16 cellular contexts compared by ENCODE assay signal in genomic region chr5:15694694-15695093, GRCh38.
DNase-seq lines count a peak whose midpoint lies in the region; ATAC-seq and TF ChIP-seq lines count a peak whose summit lies in the region.
"Had no signal": no experiment of that assay in that cellular context is flagged by ENCODE, and none has a peak within 500 bp of the region (broad histone marks: within the 10 kb centered on the region; RNA-seq: fewer than 3 reads in every experiment).

No MANE protein-coding gene starts in this region.

- H3K18ac ChIP-seq in IMR-90 (ENCODE audit: low read depth, low read length) (peak overlapping the region; percentile 80; the same call in 1 of the 2 replicates), mesendoderm (ENCODE audit: low read length) (peak overlapping the region; percentile 56), neuronal stem cell (ENCODE audit: low read length) (no peak overlapping the region)

- ATAC-seq in IMR-90 (ENCODE audit: low read depth) (peak; percentile 63), HG02840 (IDR thresholded peaks at IDR 0.05; ENCODE audit: low FRiP score, unreplicated experiment) (no peak), GM19035 (IDR thresholded peaks at IDR 0.05; ENCODE audit: unreplicated experiment) (no peak)
- ATAC-seq: activated CD8-positive, alpha-beta T cell treated with anti-CD3 and anti-CD28 coated beads, Interleukin-2, amount 10 ng/mL, durations not matched to agents 7 days and 5 days; pancreas had no signal

- TF ChIP-seq RAD21 in IMR-90 (IDR thresholded peaks at IDR 0.05; ENCODE audit: low read length): no peak

- intact Hi-C loops in IMR-90 (cut with micrococcal nuclease): no loop called here

- H3K9me3 ChIP-seq in IMR-90 (ENCODE audit: control insufficient read depth, insufficient read depth, low read length) (no peaks in the 10 kb centered on the region), subcutaneous abdominal adipose tissue (ENCODE audit: control insufficient read depth in 5 of 5, low read length in 5 of 5) (no peaks in the 10 kb centered on the region), neuronal stem cell (replicated peaks in 1 of 2; ENCODE audit: control insufficient read depth in 2 of 2, insufficient read depth in 1 of 2, low read depth in 1 of 2, low read length in 2 of 2) (peaks cover 0 to 3% of the 10 kb centered on the region in 2 donors), Peyer's patch (no peaks in the 10 kb centered on the region)
- H3K9me3 ChIP-seq: pancreas had no signal

- DNase-seq in IMR-90 (peak; percentile 47), epidermal melanocyte (ENCODE audit: insufficient read length, low spot score) (peak; percentile 27), mesendoderm (no peak), neuronal stem cell (ENCODE audit: low spot score) (no peak), Peyer's patch (no peak)
- DNase-seq: activated CD8-positive, alpha-beta T cell treated with anti-CD3 and anti-CD28 coated beads, Interleukin-2, amount 10 ng/mL, durations not matched to agents 7 days and 5 days; activated naive CD4-positive, alpha-beta T cell; KG1; kidney; NCI-H187; NCI-H748 treated with DMSO at 0.1 percent for 48 hours; pancreas had no signal

- H2BK5ac ChIP-seq in IMR-90 (ENCODE audit: low read depth, low read length, poor library complexity, severe bottlenecking) (peak overlapping the region; percentile 25), mesendoderm (ENCODE audit: low read length) (no peak overlapping the region), neuronal stem cell (ENCODE audit: low read length) (no peak overlapping the region)

- H3K9ac ChIP-seq in IMR-90 (ENCODE audit: low read depth, low read length) (peak overlapping the region; percentile 4; the same call in 1 of the 2 replicates), mesendoderm (ENCODE audit: low read length) (no peak overlapping the region), subcutaneous abdominal adipose tissue (ENCODE audit: low read length in 5 of 5) (no peak overlapping the region), neuronal stem cell (ENCODE audit: low read depth, low read length, poor library complexity) (no peak overlapping the region)

- TF ChIP-seq POLR2A in IMR-90 (IDR thresholded peaks at IDR 0.05; ENCODE audit: low read depth, low read length): no peak
- TF ChIP-seq POLR2A in Peyer's patch (IDR thresholded peaks at IDR 0.05): no peak

- H3K14ac ChIP-seq in IMR-90 (replicated peaks; ENCODE audit: low read depth, low read length) (peak overlapping the region; percentile 74), neuronal stem cell (ENCODE audit: low read length) (no peak overlapping the region)

- no peak overlapping the region; the same call in 1 of the 2 replicates for H3K27ac ChIP-seq in IMR-90 (ENCODE audit: insufficient read depth, low read length)
- no peak overlapping the region for H3K27ac ChIP-seq in mesendoderm (ENCODE audit: low read depth, low read length)
- H3K27ac ChIP-seq in subcutaneous abdominal adipose tissue (ENCODE audit: low read depth, low read length): peak overlapping the region; percentile 3
- no peak overlapping the region for H3K27ac ChIP-seq in neuronal stem cell (replicated peaks; ENCODE audit: low read length)
- H3K27ac ChIP-seq in Peyer's patch: no peak overlapping the region
- H3K27ac ChIP-seq: C4-2B had no signal

- WGBS in IMR-90 (ENCODE audit: extremely low coverage in 2 of 2, insufficient read length in 1 of 2), 2 experiments: no CpG with 5 or more reads among the region's 2 CpGs
- WGBS in mesendoderm (ENCODE audit: extremely low coverage, insufficient coverage, low lambda C conversion rate): no CpG with 5 or more reads among the region's 2 CpGs
- no CpG with 5 or more reads among the region's 2 CpGs for WGBS in neuronal stem cell (ENCODE audit: extremely low coverage in 2 of 2, insufficient read length in 2 of 2, insufficient replicate concordance in 1 of 2), 2 donors

- CTCF ChIA-PET in IMR-90 (lab: Yijun Ruan, JAX): interaction anchor here (0.6 to 1.6 kb wide), 2 partner anchors 11 to 231 kb away, joined by 3 to 6 read pairs; no protein-coding TSS in a partner anchor

- H2AK9ac ChIP-seq in IMR-90 (replicated peaks; ENCODE audit: low read depth, low read length, poor library complexity): no peak overlapping the region

- H4K20me1 ChIP-seq in IMR-90 (ENCODE audit: insufficient read depth, low read length): no peaks in the 10 kb centered on the region

- no peak overlapping the region for H2AK5ac ChIP-seq in IMR-90 (ENCODE audit: low read depth, low read length)
- no peak overlapping the region for H2AK5ac ChIP-seq in mesendoderm (ENCODE audit: low read length)
- H2AK5ac ChIP-seq in neuronal stem cell (ENCODE audit: low read depth, low read length): no peak overlapping the region

- dilution Hi-C loops in IMR-90 (cut with HindIII; ENCODE audit: low sequenced_read_pairs, unreplicated experiment): no loop called here

- peak overlapping the region; percentile 94 for H4K5ac ChIP-seq in IMR-90 (ENCODE audit: low read depth, low read length)
- H4K5ac ChIP-seq in mesendoderm (ENCODE audit: low read length): no peak overlapping the region

- H2BK120ac ChIP-seq in IMR-90 (ENCODE audit: low read depth, low read length): peak overlapping the region; percentile 77; the same call in 1 of the 2 replicates
- H2BK120ac ChIP-seq in mesendoderm (ENCODE audit: low read depth, low read length): no peak overlapping the region
- no peak overlapping the region for H2BK120ac ChIP-seq in neuronal stem cell (ENCODE audit: low read depth, low read length)

- H3K4me1 ChIP-seq in IMR-90 (ENCODE audit: control insufficient read depth, insufficient read depth, low read length) (peaks cover 13% of the 10 kb centered on the region), mesendoderm (ENCODE audit: control insufficient read depth, low read depth, low read length) (peaks cover 12% of the 10 kb centered on the region), subcutaneous abdominal adipose tissue (ENCODE audit: control insufficient read depth in 5 of 5, insufficient read depth in 5 of 5, low read length in 5 of 5) (peaks cover 0 to 41% (median 18%) of the 10 kb centered on the region in 5 donors), neuronal stem cell (ENCODE audit: control insufficient read depth in 2 of 2, insufficient read depth in 1 of 2, low read depth in 1 of 2, low read length in 2 of 2) (peaks cover 6 to 15% of the 10 kb centered on the region in 2 donors), Peyer's patch (no peaks in the 10 kb centered on the region)
- H3K4me1 ChIP-seq: pancreas had no signal

- peak overlapping the region; percentile 74; the same call in 1 of the 2 replicates for H2BK20ac ChIP-seq in IMR-90 (ENCODE audit: low read depth, low read length)

- H2BK12ac ChIP-seq in neuronal stem cell (ENCODE audit: low read length): no peak overlapping the region

- H3K27me3 ChIP-seq in IMR-90 (ENCODE audit: control insufficient read depth, insufficient read depth, low read length) (no peaks in the 10 kb centered on the region), mesendoderm (ENCODE audit: insufficient read depth, low read length, poor library complexity) (no peaks in the 10 kb centered on the region), subcutaneous abdominal adipose tissue (ENCODE audit: control insufficient read depth in 5 of 5, insufficient read depth in 4 of 5, low read length in 5 of 5) (no peaks in the 10 kb centered on the region), neuronal stem cell (ENCODE audit: control insufficient read depth in 3 of 3, insufficient read depth in 3 of 3, low read depth in 1 of 3, low read length in 3 of 3) (no peaks in the 10 kb centered on the region), Peyer's patch (no peaks in the 10 kb centered on the region)
- H3K27me3 ChIP-seq: pancreas had no signal

- H2BK15ac ChIP-seq in IMR-90 (ENCODE audit: low read depth, low read length) (no peak overlapping the region), mesendoderm (replicated peaks; ENCODE audit: low read depth) (no peak overlapping the region), neuronal stem cell (ENCODE audit: low read length) (no peak overlapping the region)

- H4K91ac ChIP-seq in IMR-90 (ENCODE audit: insufficient read depth, low read depth, low read length) (no peak overlapping the region), neuronal stem cell (ENCODE audit: low read depth, low read length, poor library complexity) (no peak overlapping the region)

- no peak overlapping the region for H3K4me3 ChIP-seq in IMR-90 (ENCODE audit: insufficient read depth, low read depth, low read length)
- H3K4me3 ChIP-seq in mesendoderm (ENCODE audit: low read length): no peak overlapping the region
- no peak overlapping the region for H3K4me3 ChIP-seq in subcutaneous abdominal adipose tissue (ENCODE audit: low read depth in 1 of 5, low read length in 5 of 5)
- no peak overlapping the region for H3K4me3 ChIP-seq in neuronal stem cell (ENCODE audit: low read length in 2 of 2)
- H3K4me3 ChIP-seq in Peyer's patch: no peak overlapping the region
- H3K4me3 ChIP-seq: pancreas had no signal

- H4K8ac ChIP-seq in IMR-90 (ENCODE audit: low read depth in 2 of 2, low read length in 2 of 2) (peak overlapping the region; percentile 41 to 89), mesendoderm (ENCODE audit: low read depth, low read length) (no peak overlapping the region), neuronal stem cell (ENCODE audit: low read depth, low read length) (no peak overlapping the region)

- H3K4ac ChIP-seq in IMR-90 (ENCODE audit: low read depth, low read length) (peak overlapping the region; percentile 83; the same call in 1 of the 2 replicates), mesendoderm (ENCODE audit: low read depth, low read length) (no peak overlapping the region), neuronal stem cell (ENCODE audit: low read length) (no peak overlapping the region)

- H3K4me2 ChIP-seq in IMR-90 (ENCODE audit: low read depth, low read length) (no peak overlapping the region; the same call in 1 of the 2 replicates), mesendoderm (ENCODE audit: low read length) (no peak overlapping the region), neuronal stem cell (ENCODE audit: insufficient read depth, low read length, poor library complexity, severe bottlenecking) (no peak overlapping the region)

- BruUV-seq in IMR-90 (replicated peaks; lab: Mats Ljungman, UMichigan): no TSS peak

- H3K79me2 ChIP-seq in mesendoderm (ENCODE audit: control insufficient read depth, insufficient read depth, low read length): no peaks in the 10 kb centered on the region

- H3K56ac ChIP-seq in IMR-90 (ENCODE audit: extremely low read depth, insufficient read depth, low read length): no peak overlapping the region
- no peak overlapping the region for H3K56ac ChIP-seq in mesendoderm (ENCODE audit: low read length)

- H3K36me3 ChIP-seq in IMR-90 (ENCODE audit: control insufficient read depth, insufficient read depth, low read length) (no peaks in the 10 kb centered on the region), mesendoderm (ENCODE audit: control insufficient read depth, insufficient read depth, low read length) (no peaks in the 10 kb centered on the region), subcutaneous abdominal adipose tissue (ENCODE audit: control insufficient read depth in 5 of 5, insufficient read depth in 5 of 5, low read length in 5 of 5) (no peaks in the 10 kb centered on the region), neuronal stem cell (replicated peaks in 1 of 2; ENCODE audit: control insufficient read depth in 2 of 2, insufficient read depth in 2 of 2, low read length in 2 of 2) (no peaks in the 10 kb centered on the region), Peyer's patch (no peaks in the 10 kb centered on the region)
- H3K36me3 ChIP-seq: pancreas had no signal

- peaks cover 14% of the 10 kb centered on the region for H3K9me1 ChIP-seq in IMR-90 (ENCODE audit: insufficient read depth, low read length)

- TF ChIP-seq CTCF in IMR-90 (conservative IDR thresholded peaks at IDR 0.05; ENCODE audit: low read depth, low read length): no peak
- TF ChIP-seq CTCF in Peyer's patch (IDR thresholded peaks at IDR 0.05): no peak

- H3K23ac ChIP-seq in IMR-90 (ENCODE audit: low read depth, low read length) (peak overlapping the region; percentile 64; the same call in 1 of the 2 replicates), mesendoderm (ENCODE audit: low read length) (no peak overlapping the region), neuronal stem cell (ENCODE audit: low read depth, low read length, poor library complexity) (no peak overlapping the region)

- H3K79me1 ChIP-seq in IMR-90 (ENCODE audit: low read depth in 1 of 2, low read length in 2 of 2) (peaks cover 9 to 37% of the 10 kb centered on the region in 2 experiments; a peak in 3 of 4 replicates), mesendoderm (ENCODE audit: low read length) (peaks cover 2% of the 10 kb centered on the region), neuronal stem cell (ENCODE audit: low read depth, low read length) (peaks cover 2% of the 10 kb centered on the region)

- POLR2A ChIA-PET in IMR-90 (lab: Charles Lee; ENCODE audit: unreplicated experiment): no interaction called here

- H2AFZ ChIP-seq in IMR-90 (replicated peaks; ENCODE audit: low read length, poor library complexity) (no peak overlapping the region), neuronal stem cell (ENCODE audit: low read length) (no peak overlapping the region)

- in situ Hi-C loops in IMR-90 (cut with MboI; ENCODE audit: low sequenced_read_pairs): no loop called here

Comparison
In these comparisons a context has a peak if more than half of its experiments do, and no peak if none do; other contexts are left out.
1. DNase-seq: peak in IMR-90 (single experiment) and epidermal melanocyte (single experiment); none in mesendoderm (single experiment), neuronal stem cell (single experiment) and Peyer's patch (0 of 3).
2. H4K8ac ChIP-seq: peak in IMR-90 (2 of 2); none in mesendoderm (single experiment) and neuronal stem cell (single experiment).